In genomic region chr4:6441758-6442157, GRCh38 we compare ENCODE assay signal across 32 cellular contexts. TPM values are rescaled to one million over a fixed set of nuclear protein-coding genes. Genes with fewer than 3 reads are reported as not detected.
"Had no signal": no experiment of that assay in that cellular context is flagged by ENCODE, and none has a peak within 500 bp of the region (broad histone marks: within the 10 kb centered on the region; RNA-seq: fewer than 3 reads in every experiment).

No MANE protein-coding gene starts in this region.

- DNase-seq: activated B cell treated with CpG ODN at 0.5 μM for 24 hours; activated CD4-positive, alpha-beta T cell treated with anti-CD3 and anti-CD28 coated beads for 48 hours; activated CD4-positive, alpha-beta T cell treated with anti-CD3 and anti-CD28 coated beads, Interleukin-2, amount 50 U/mL, for 1 hour; activated CD4-positive, alpha-beta T cell treated with anti-CD3 and anti-CD28 coated beads, Interleukin-2, amount 50 U/mL, for 48 hours; activated CD8-positive, alpha-beta memory T cell treated with anti-CD3 and anti-CD28 coated beads, Interleukin-2, amount 10 ng/mL, durations not matched to agents 7 days and 5 days; activated CD8-positive, alpha-beta memory T cell treated with anti-CD3 and anti-CD28 coated beads, Interleukin-2, amount 50 U/mL, for 4 hours; activated CD8-positive, alpha-beta T cell treated with anti-CD3 and anti-CD28 coated beads, Interleukin-2, amount 10 ng/mL, durations not matched to agents 7 days and 5 days; activated gamma-delta T cell treated with Interleukin-2 at 50 U/mL for 16 hours; activated naive CD4-positive, alpha-beta T cell treated with anti-CD3 and anti-CD28 coated beads, Interleukin-2, amount 50 U/mL, for 16 hours; activated naive CD4-positive, alpha-beta T cell treated with Interleukin-2 at 50 U/mL for 16 hours; activated T-cell treated with anti-CD3 and anti-CD28 coated beads, Interleukin-2, amount 50 U/mL, for 1 hour; activated T-cell treated with anti-CD3 and anti-CD28 coated beads, Interleukin-2, amount 50 U/mL, for 48 hours; effector memory CD4-positive, alpha-beta T cell; erythroblast; foreskin keratinocyte; gastrocnemius medialis; glutamatergic neuron; T-helper 1 cell; T-helper 17 cell; T1000; WERI-Rb-1 had no signal

- H3K36me3 ChIP-seq: ascending aorta, breast epithelium, cardiac muscle cell, esophagus muscularis mucosa, gastrocnemius medialis, heart left ventricle, WERI-Rb-1 had no signal

- H3K9me3 ChIP-seq: ascending aorta, breast epithelium, esophagus muscularis mucosa, gastrocnemius medialis, heart left ventricle had no signal

- ATAC-seq: activated CD4-positive, CD25-positive, alpha-beta regulatory T cell treated with anti-CD3 and anti-CD28 coated beads, Interleukin-2, amount 50 U/mL, for 24 hours; activated CD8-positive, alpha-beta memory T cell treated with anti-CD3 and anti-CD28 coated beads, Interleukin-2, amount 10 ng/mL, durations not matched to agents 7 days and 5 days; activated CD8-positive, alpha-beta T cell treated with anti-CD3 and anti-CD28 coated beads, Interleukin-2, amount 10 ng/mL, durations not matched to agents 7 days and 5 days; foreskin keratinocyte; gastrocnemius medialis; heart left ventricle; T-helper 17 cell had no signal

- H3K27me3 ChIP-seq: ascending aorta, cardiac muscle cell, dorsolateral prefrontal cortex had no signal

- H3K4me3 ChIP-seq: ascending aorta, breast epithelium, cardiac muscle cell, coronary artery, dorsolateral prefrontal cortex, esophagus muscularis mucosa, gastrocnemius medialis, heart left ventricle had no signal

- H3K4me1 ChIP-seq: ascending aorta, breast epithelium, foreskin keratinocyte, gastrocnemius medialis had no signal

- H3K27ac ChIP-seq: ascending aorta, breast epithelium, cardiac muscle cell, coronary artery, esophagus muscularis mucosa, foreskin keratinocyte, gastrocnemius medialis, heart left ventricle, WERI-Rb-1 had no signal

RNA-seq across cellular contexts. Expression of gene PPP2R2C, which starts 30.7 kb away (rescaled TPM):
- total RNA-seq: activated B cell treated with CpG ODN at 0.5 μM for 24 hours; activated CD8-positive, alpha-beta memory T cell treated with anti-CD3 and anti-CD28 coated beads for 36 hours; activated CD8-positive, alpha-beta memory T cell treated with anti-CD3 and anti-CD28 coated beads, Interleukin-2, amount 10 ng/mL, durations not matched to agents 7 days and 5 days; activated CD8-positive, alpha-beta T cell treated with anti-CD3 and anti-CD28 coated beads, Interleukin-2, amount 10 ng/mL, durations not matched to agents 7 days and 5 days; activated T-helper 1 cell treated with anti-CD3 and anti-CD28 coated beads, Interleukin-12 subunit alpha, Interleukin-12 subunit beta, Interleukin-2, Interleukin-4 antibody, amounts not matched to agents 30 ng/mL and 10 ng/mL and 1 ng/mL, durations not matched to agents 14 hours and 24 hours and 36 hours; activated T-helper 2 cell treated with anti-CD3 and anti-CD28 coated beads, Interferon-gamma antibody, Interleukin-2, Interleukin-4, amounts not matched to agents 10 μg/mL and 5 μg/mL and 100 μg/mL, durations not matched to agents 14 hours and 24 hours and 36 hours; cardiac muscle cell; T-helper 17 cell had no signal
- polyA plus RNA-seq: cardiac muscle cell had no signal
